In genomic region chr16:46894011-46894672, GRCh38 we compare ENCODE assay signal across 1 cellular context.
TF ChIP-seq lines count a peak whose summit lies in the region.

No MANE protein-coding gene starts in this region.

TF ChIP-seq in WTC11, 78 proteins besides CTCF, POLR2A, EP300 and RAD21 (continued from another document):
- TF ChIP-seq, protein P1, sequence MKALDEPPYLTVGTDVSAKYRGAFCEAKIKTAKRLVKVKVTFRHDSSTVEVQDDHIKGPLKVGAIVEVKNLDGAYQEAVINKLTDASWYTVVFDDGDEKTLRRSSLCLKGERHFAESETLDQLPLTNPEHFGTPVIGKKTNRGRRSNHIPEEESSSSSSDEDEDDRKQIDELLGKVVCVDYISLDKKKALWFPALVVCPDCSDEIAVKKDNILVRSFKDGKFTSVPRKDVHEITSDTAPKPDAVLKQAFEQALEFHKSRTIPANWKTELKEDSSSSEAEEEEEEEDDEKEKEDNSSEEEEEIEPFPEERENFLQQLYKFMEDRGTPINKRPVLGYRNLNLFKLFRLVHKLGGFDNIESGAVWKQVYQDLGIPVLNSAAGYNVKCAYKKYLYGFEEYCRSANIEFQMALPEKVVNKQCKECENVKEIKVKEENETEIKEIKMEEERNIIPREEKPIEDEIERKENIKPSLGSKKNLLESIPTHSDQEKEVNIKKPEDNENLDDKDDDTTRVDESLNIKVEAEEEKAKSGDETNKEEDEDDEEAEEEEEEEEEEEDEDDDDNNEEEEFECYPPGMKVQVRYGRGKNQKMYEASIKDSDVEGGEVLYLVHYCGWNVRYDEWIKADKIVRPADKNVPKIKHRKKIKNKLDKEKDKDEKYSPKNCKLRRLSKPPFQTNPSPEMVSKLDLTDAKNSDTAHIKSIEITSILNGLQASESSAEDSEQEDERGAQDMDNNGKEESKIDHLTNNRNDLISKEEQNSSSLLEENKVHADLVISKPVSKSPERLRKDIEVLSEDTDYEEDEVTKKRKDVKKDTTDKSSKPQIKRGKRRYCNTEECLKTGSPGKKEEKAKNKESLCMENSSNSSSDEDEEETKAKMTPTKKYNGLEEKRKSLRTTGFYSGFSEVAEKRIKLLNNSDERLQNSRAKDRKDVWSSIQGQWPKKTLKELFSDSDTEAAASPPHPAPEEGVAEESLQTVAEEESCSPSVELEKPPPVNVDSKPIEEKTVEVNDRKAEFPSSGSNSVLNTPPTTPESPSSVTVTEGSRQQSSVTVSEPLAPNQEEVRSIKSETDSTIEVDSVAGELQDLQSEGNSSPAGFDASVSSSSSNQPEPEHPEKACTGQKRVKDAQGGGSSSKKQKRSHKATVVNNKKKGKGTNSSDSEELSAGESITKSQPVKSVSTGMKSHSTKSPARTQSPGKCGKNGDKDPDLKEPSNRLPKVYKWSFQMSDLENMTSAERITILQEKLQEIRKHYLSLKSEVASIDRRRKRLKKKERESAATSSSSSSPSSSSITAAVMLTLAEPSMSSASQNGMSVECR (CRISPR knock-in tag; IDR thresholded peaks at IDR 0.05; ENCODE audit: borderline replicate concordance) = no peak
- TF ChIP-seq TEAD4 (CRISPR knock-in tag; IDR thresholded peaks at IDR 0.05) (no peak), USF2 (CRISPR knock-in tag; IDR thresholded peaks at IDR 0.05) (no peak), E2F5 (CRISPR knock-in tag; IDR thresholded peaks at IDR 0.05) (no peak), NFATC4 (CRISPR knock-in tag; IDR thresholded peaks at IDR 0.05) (no peak), SMAD4 (CRISPR knock-in tag; IDR thresholded peaks at IDR 0.05) (no peak), GABPB1 (CRISPR knock-in tag; IDR thresholded peaks at IDR 0.05) (no peak), EMX1 (CRISPR knock-in tag; IDR thresholded peaks at IDR 0.05) (no peak), CREB1 (CRISPR knock-in tag; IDR thresholded peaks at IDR 0.05) (no peak), NFYB (CRISPR knock-in tag; conservative IDR thresholded peaks at IDR 0.05; ENCODE audit: low read depth) (no peak), HMGXB4 (CRISPR knock-in tag; IDR thresholded peaks at IDR 0.05) (no peak), JAZF1 (CRISPR knock-in tag; IDR thresholded peaks at IDR 0.05) (no peak)
- TF ChIP-seq, protein P2, sequence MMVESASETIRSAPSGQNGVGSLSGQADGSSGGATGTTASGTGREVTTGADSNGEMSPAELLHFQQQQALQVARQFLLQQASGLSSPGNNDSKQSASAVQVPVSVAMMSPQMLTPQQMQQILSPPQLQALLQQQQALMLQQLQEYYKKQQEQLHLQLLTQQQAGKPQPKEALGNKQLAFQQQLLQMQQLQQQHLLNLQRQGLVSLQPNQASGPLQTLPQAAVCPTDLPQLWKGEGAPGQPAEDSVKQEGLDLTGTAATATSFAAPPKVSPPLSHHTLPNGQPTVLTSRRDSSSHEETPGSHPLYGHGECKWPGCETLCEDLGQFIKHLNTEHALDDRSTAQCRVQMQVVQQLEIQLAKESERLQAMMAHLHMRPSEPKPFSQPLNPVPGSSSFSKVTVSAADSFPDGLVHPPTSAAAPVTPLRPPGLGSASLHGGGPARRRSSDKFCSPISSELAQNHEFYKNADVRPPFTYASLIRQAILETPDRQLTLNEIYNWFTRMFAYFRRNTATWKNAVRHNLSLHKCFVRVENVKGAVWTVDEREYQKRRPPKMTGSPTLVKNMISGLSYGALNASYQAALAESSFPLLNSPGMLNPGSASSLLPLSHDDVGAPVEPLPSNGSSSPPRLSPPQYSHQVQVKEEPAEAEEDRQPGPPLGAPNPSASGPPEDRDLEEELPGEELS (CRISPR knock-in tag; IDR thresholded peaks at IDR 0.05) = no peak
